8 cellular contexts compared by ENCODE assay signal in genomic region chr10:77391605-77392235, GRCh38.
A peak's percentile ranks its signal among the peaks of the same experiment; 100 is the strongest.
DNase-seq lines count a peak whose midpoint lies in the region; ATAC-seq and TF ChIP-seq lines count a peak whose summit lies in the region.

No MANE protein-coding gene starts in this region.

- peak overlapping the region; percentile 99 for H2BK20ac ChIP-seq in IMR-90 (ENCODE audit: low read depth, low read length)

- TF ChIP-seq RAD21 in IMR-90 (IDR thresholded peaks at IDR 0.05; ENCODE audit: low read length), result peak; percentile 77

- H3K4me1 ChIP-seq in IMR-90 (ENCODE audit: control insufficient read depth, insufficient read depth, low read length) (peaks cover 26% of the 10 kb centered on the region), lung (ENCODE audit: control insufficient read depth in 2 of 2, insufficient read depth in 2 of 2, low read length in 2 of 2) (peaks cover 0 to 2% of the 10 kb centered on the region in 2 donors)
- no peaks in the 10 kb centered on the region for H3K4me1 ChIP-seq in CD8-positive, alpha-beta memory T cell (ENCODE audit: insufficient read depth, low read length)

- POLR2A ChIA-PET in IMR-90 (lab: Charles Lee; ENCODE audit: unreplicated experiment), result no interaction called here
- POLR2A ChIA-PET in CD8-positive, alpha-beta memory T cell (lab: Charles Lee), result no interaction called here

- H3K27ac ChIP-seq in IMR-90 (ENCODE audit: insufficient read depth, low read length), result peak overlapping the region; percentile 64
- no peak overlapping the region for H3K27ac ChIP-seq in lung (ENCODE audit: low read depth in 1 of 2, low read length in 1 of 2)
- peak overlapping the region; percentile 17 for H3K27ac ChIP-seq in temporal lobe (ENCODE audit: low read depth, low read length)
- no peak overlapping the region for H3K27ac ChIP-seq in CD8-positive, alpha-beta memory T cell (ENCODE audit: low read depth, low read length)

- DNase-seq in Daoy (ENCODE audit: low read depth), result peak; percentile 85
- DNase-seq in IMR-90, result peak; percentile 87
- peak; percentile 43 for DNase-seq in RPMI8226
- DNase-seq in ecto neural progenitor cell (ENCODE audit: low spot score), result peak; percentile 91
- peak; percentile 82 for DNase-seq in lung (ENCODE audit: low spot score)
- no peak for DNase-seq in CD8-positive, alpha-beta memory T cell

- in situ Hi-C loops in IMR-90 (cut with MboI; ENCODE audit: low sequenced_read_pairs), result loop anchor here (10.0 kb wide), 1 partner anchor 217 kb away; no protein-coding TSS in a partner anchor

- H2BK15ac ChIP-seq in IMR-90 (ENCODE audit: low read depth, low read length), result peak overlapping the region; percentile 69

- peak overlapping the region; percentile 74; the same call in 1 of the 2 replicates for H3K56ac ChIP-seq in IMR-90 (ENCODE audit: extremely low read depth, insufficient read depth, low read length)

- H3K27me3 ChIP-seq in IMR-90 (ENCODE audit: control insufficient read depth, insufficient read depth, low read length) (no peaks in the 10 kb centered on the region), lung (ENCODE audit: control insufficient read depth, insufficient read depth) (no peaks in the 10 kb centered on the region)
- H3K27me3 ChIP-seq in CD8-positive, alpha-beta memory T cell (ENCODE audit: insufficient read depth, low read length, poor library complexity, severe bottlenecking), result no peaks in the 10 kb centered on the region

- BruUV-seq in IMR-90 (replicated peaks; lab: Mats Ljungman, UMichigan), result no TSS peak

- peaks cover 4 to 9% (median 5%) of the 10 kb centered on the region in 3 donors for H3K4me1 Mint-ChIP-seq in CD8-positive, alpha-beta memory T cell

- no CpG with 5 or more reads among the region's 12 CpGs for WGBS in IMR-90 (ENCODE audit: extremely low coverage in 2 of 2, insufficient read length in 1 of 2), 2 experiments
- WGBS in lung, 2 donors, result 27 to 31% methylated on average over 12 of the region's 12 CpGs

- H3K4me2 ChIP-seq in IMR-90 (ENCODE audit: low read depth, low read length), result peak overlapping the region; percentile 44; the same call in 1 of the 2 replicates

- peak overlapping the region; percentile 1; the same call in 1 of the 2 replicates for H4K5ac ChIP-seq in IMR-90 (ENCODE audit: low read depth, low read length)

- H2BK5ac ChIP-seq in IMR-90 (ENCODE audit: low read depth, low read length, poor library complexity, severe bottlenecking), result peak overlapping the region; percentile 93

- H2AFZ ChIP-seq in IMR-90 (replicated peaks; ENCODE audit: low read length, poor library complexity), result peak overlapping the region; percentile 86

- H2AK5ac ChIP-seq in IMR-90 (ENCODE audit: low read depth, low read length), result peak overlapping the region; percentile 95

- H4K91ac ChIP-seq in IMR-90 (ENCODE audit: insufficient read depth, low read depth, low read length), result peak overlapping the region; percentile 96

- no peaks in the 10 kb centered on the region for H3K9me3 Mint-ChIP-seq in CD8-positive, alpha-beta memory T cell

- CTCF ChIA-PET in IMR-90 (lab: Yijun Ruan, JAX), result interaction anchor here (0.7 to 2.0 kb wide), 7 partner anchors 14 to 244 kb away, joined by 3 to 7 read pairs (median 3); no protein-coding TSS in a partner anchor
- CTCF ChIA-PET in CD8-positive, alpha-beta memory T cell (lab: Charles Lee), result interaction anchor here (1.1 kb wide), 2 partner anchors 8 to 11 kb away, joined by 3 read pairs; no protein-coding TSS in a partner anchor

- H3K79me1 ChIP-seq in IMR-90 (ENCODE audit: low read depth in 1 of 2, low read length in 2 of 2), result peaks cover 0 to 23% of the 10 kb centered on the region in 2 experiments; a peak in 2 of 4 replicates

- H4K20me1 ChIP-seq in IMR-90 (ENCODE audit: insufficient read depth, low read length), result peaks cover 4% of the 10 kb centered on the region; the same call in 1 of the 2 replicates

- H2AK9ac ChIP-seq in IMR-90 (replicated peaks; ENCODE audit: low read depth, low read length, poor library complexity), result peak overlapping the region; percentile 20

- H3K9me3 ChIP-seq in IMR-90 (ENCODE audit: control insufficient read depth, insufficient read depth, low read length), result no peaks in the 10 kb centered on the region
- no peaks in the 10 kb centered on the region for H3K9me3 ChIP-seq in lung (ENCODE audit: control insufficient read depth in 2 of 2, insufficient read depth in 1 of 2, low read length in 1 of 2)
- H3K9me3 ChIP-seq in CD8-positive, alpha-beta memory T cell (ENCODE audit: low read length), result no peaks in the 10 kb centered on the region

- no peaks in the 10 kb centered on the region for H3K36me3 Mint-ChIP-seq in CD8-positive, alpha-beta memory T cell

- H3K4ac ChIP-seq in IMR-90 (ENCODE audit: low read depth, low read length), result peak overlapping the region; percentile 96

- dilution Hi-C loops in IMR-90 (cut with HindIII; ENCODE audit: low sequenced_read_pairs, unreplicated experiment), result no loop called here

- H3K9ac ChIP-seq in IMR-90 (ENCODE audit: low read depth, low read length), result peak overlapping the region; percentile 42; the same call in 1 of the 2 replicates

- peaks cover 0 to 2% of the 10 kb centered on the region in 2 donors for H3K27me3 Mint-ChIP-seq in CD8-positive, alpha-beta memory T cell

- intact Hi-C loops in IMR-90 (cut with micrococcal nuclease), result loop anchor here (1.0 to 10.0 kb wide), 8 partner anchors 133 to 366 kb away; partner anchors contain the start of gene KCNMA1

- peak; percentile 77 for TF ChIP-seq CTCF in IMR-90 (conservative IDR thresholded peaks at IDR 0.05; ENCODE audit: low read depth, low read length)
- peak; percentile 27 for TF ChIP-seq CTCF in lung (IDR thresholded peaks at IDR 0.05; ENCODE audit: control extremely low read depth, extremely low read depth)

- peak; percentile 61 for ATAC-seq in IMR-90 (ENCODE audit: low read depth)
- ATAC-seq in lung (ENCODE audit: insufficient read depth, low FRiP score), result no peak
- ATAC-seq in HG02840 (IDR thresholded peaks at IDR 0.05; ENCODE audit: low FRiP score, unreplicated experiment), result no peak

- H3K4me3 Mint-ChIP-seq in CD8-positive, alpha-beta memory T cell, result no peak overlapping the region

- TF ChIP-seq POLR2A in IMR-90 (IDR thresholded peaks at IDR 0.05; ENCODE audit: low read depth, low read length), result no peak

- peak overlapping the region; percentile 79 for H3K23ac ChIP-seq in IMR-90 (ENCODE audit: low read depth, low read length)

- no peak overlapping the region for H3K27ac Mint-ChIP-seq in CD8-positive, alpha-beta memory T cell

- peaks cover 28% of the 10 kb centered on the region for H3K9me1 ChIP-seq in IMR-90 (ENCODE audit: insufficient read depth, low read length)

- H3K4me3 ChIP-seq in IMR-90 (ENCODE audit: insufficient read depth, low read depth, low read length) (no peak overlapping the region), lung (no peak overlapping the region)
- no peak overlapping the region for H3K4me3 ChIP-seq in CD8-positive, alpha-beta memory T cell (ENCODE audit: low read length)

- peak overlapping the region; percentile 97 for H2BK120ac ChIP-seq in IMR-90 (ENCODE audit: low read depth, low read length)

- H3K36me3 ChIP-seq in IMR-90 (ENCODE audit: control insufficient read depth, insufficient read depth, low read length), result no peaks in the 10 kb centered on the region
- no peaks in the 10 kb centered on the region for H3K36me3 ChIP-seq in lung (ENCODE audit: control insufficient read depth in 2 of 2, insufficient read depth in 2 of 2, low read length in 2 of 2)
- no peaks in the 10 kb centered on the region for H3K36me3 ChIP-seq in CD8-positive, alpha-beta memory T cell (ENCODE audit: insufficient read depth, low read length)

- peak overlapping the region; percentile 86 for H3K18ac ChIP-seq in IMR-90 (ENCODE audit: low read depth, low read length)

- peak overlapping the region; percentile 91 for H3K14ac ChIP-seq in IMR-90 (replicated peaks; ENCODE audit: low read depth, low read length)

- H4K8ac ChIP-seq in IMR-90 (ENCODE audit: low read depth in 2 of 2, low read length in 2 of 2), result peak overlapping the region; percentile 68 to 90

TF ChIP-seq in IMR-90, 13 proteins besides CTCF, POLR2A, EP300 and RAD21:
- TF ChIP-seq RFX5 (IDR thresholded peaks at IDR 0.05; ENCODE audit: low read depth, low read length), result no peak
- peak; percentile 67 for TF ChIP-seq SMC3 (IDR thresholded peaks at IDR 0.05; ENCODE audit: low read depth, low read length)
- peak; percentile 89 for TF ChIP-seq MAZ (IDR thresholded peaks at IDR 0.05; ENCODE audit: borderline replicate concordance, low read depth, low read length)

Comparison
In these comparisons a context has a peak if more than half of its experiments do, and no peak if none do; other contexts are left out.
1. DNase-seq: peak in Daoy (single experiment), IMR-90 (single experiment), RPMI8226 (single experiment), ecto neural progenitor cell (single experiment) and lung (single experiment); none in CD8-positive, alpha-beta memory T cell (0 of 5).
2. H3K27ac ChIP-seq: peak in IMR-90 (single experiment) and temporal lobe (single experiment); none in lung (0 of 2) and CD8-positive, alpha-beta memory T cell (single experiment).